ENCODE assay signal across 28 cellular contexts in the genomic region with DNA sequence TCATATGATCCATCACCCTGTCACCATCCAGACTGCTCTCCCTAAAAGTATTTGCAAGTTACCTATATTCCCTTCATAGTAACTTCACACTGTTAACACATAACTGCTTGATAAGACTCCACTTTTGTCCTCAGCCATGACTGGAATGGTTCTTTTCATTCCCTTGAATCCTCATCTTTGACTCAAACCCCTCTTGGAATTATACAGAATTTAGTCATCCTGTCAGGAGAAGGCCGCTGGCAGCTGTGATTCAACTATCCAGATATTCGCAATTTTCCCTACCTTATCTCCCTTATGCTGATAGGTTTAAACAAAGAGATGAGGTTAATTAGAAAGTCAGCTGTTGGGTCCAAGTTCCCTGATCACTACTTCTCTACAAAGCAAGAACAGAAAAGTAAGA.
"Had no signal": no experiment of that assay in that cellular context is flagged by ENCODE, and none has a peak within 500 bp of the region (broad histone marks: within the 10 kb centered on the region; RNA-seq: fewer than 3 reads in every experiment).

No MANE protein-coding gene starts in this region.

- H3K9me3 ChIP-seq: ascending aorta, MG63, Peyer's patch, SJSA1 had no signal

- H3K27me3 ChIP-seq: ascending aorta, cardiac muscle cell, MG63, Peyer's patch, SJSA1 had no signal

- H3K27ac ChIP-seq: ascending aorta, cardiac muscle cell, Peyer's patch, SJSA1, WERI-Rb-1 had no signal

- H3K36me3 ChIP-seq: ascending aorta, cardiac muscle cell, MG63, Peyer's patch, SJSA1, WERI-Rb-1 had no signal

- H3K4me3 ChIP-seq: ascending aorta, cardiac muscle cell, MG63, Peyer's patch, SJSA1 had no signal

- H3K4me1 ChIP-seq: ascending aorta, Peyer's patch, SJSA1 had no signal

- DNase-seq: activated CD4-positive, alpha-beta memory T cell treated with anti-CD3 and anti-CD28 coated beads, Interleukin-2, amount 10 ng/mL, durations not matched to agents 7 days and 5 days; activated CD4-positive, alpha-beta T cell treated with anti-CD3 and anti-CD28 coated beads for 1 hour; activated CD4-positive, alpha-beta T cell treated with anti-CD3 and anti-CD28 coated beads for 48 hours; activated CD4-positive, CD25-positive, alpha-beta regulatory T cell; activated CD8-positive, alpha-beta memory T cell treated with anti-CD3 and anti-CD28 coated beads for 24 hours; activated CD8-positive, alpha-beta memory T cell treated with anti-CD3 and anti-CD28 coated beads, Interleukin-2, amount 10 ng/mL, durations not matched to agents 7 days and 5 days; activated CD8-positive, alpha-beta memory T cell treated with anti-CD3 and anti-CD28 coated beads, Interleukin-2, amount 50 U/mL, for 48 hours; activated effector memory CD4-positive, alpha-beta T cell treated with Interleukin-2 at 50 U/mL for 16 hours; activated naive CD4-positive, alpha-beta T cell treated with anti-CD3 and anti-CD28 coated beads, Interleukin-2, amount 10 ng/mL, durations not matched to agents 7 days and 5 days; activated T-cell treated with anti-CD3 and anti-CD28 coated beads, Interleukin-2, amount 50 U/mL, for 48 hours; Kasumi-1; NCI-H1048; NCI-H1436 treated with DMSO at 0.1 percent for 48 hours; NCI-H1694 treated with DMSO at 0.1 percent for 48 hours; NCI-H2029; NCI-H524 treated with DMSO at 0.1 percent for 48 hours; Peyer's patch; RPMI8226; SHP77 treated with DMSO at 0.1 percent for 48 hours; T-helper 1 cell; T-helper 2 cell; T-helper 9 cell; WERI-Rb-1 had no signal

- ATAC-seq: activated CD8-positive, alpha-beta memory T cell treated with anti-CD3 and anti-CD28 coated beads, Interleukin-2, amount 10 ng/mL, durations not matched to agents 7 days and 5 days; SK-N-SH treated with all-trans-retinoic acid at 6 μM for 48 hours had no signal
